Comparison of ENCODE assay signal across 9 cellular contexts in the genomic region with DNA sequence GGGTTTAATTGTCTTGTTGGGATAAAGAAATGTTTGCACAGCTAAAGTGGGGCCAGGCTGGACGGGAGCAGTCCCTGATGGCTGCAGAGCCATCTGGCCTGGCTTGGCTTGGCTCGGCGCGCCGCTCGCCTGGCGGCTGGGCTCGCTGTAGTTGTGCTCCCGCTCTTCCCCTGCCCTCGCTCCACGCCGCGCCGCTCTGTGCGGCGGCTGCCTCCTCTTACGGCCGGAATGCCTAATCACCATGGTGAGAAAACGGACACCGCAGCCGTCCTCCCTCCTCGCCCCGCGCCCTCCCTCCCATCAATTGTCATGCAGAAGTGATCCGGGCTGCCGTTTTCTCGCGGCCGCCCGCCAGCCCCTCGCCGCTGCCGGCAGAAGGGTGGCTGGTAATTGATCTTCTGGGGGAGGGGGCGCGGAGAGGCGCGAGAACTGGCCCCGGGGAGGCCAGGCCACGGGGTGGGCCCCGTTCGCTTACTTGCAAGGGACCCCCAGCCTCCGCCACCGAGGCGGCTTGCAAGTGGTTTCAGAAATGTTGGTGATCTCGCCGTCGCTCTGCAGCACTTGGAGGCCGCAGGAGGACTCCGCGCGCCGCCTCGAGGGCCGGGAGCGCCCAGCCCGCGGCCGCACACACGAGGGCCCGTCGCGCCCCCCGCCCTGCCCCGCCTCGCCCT. TPM values are rescaled to one million over a fixed set of nuclear protein-coding genes. Genes with fewer than 3 reads are reported as not detected.
A peak's percentile ranks its signal among the peaks of the same experiment; 100 is the strongest.
DNase-seq lines count a peak whose midpoint lies in the region; ATAC-seq and TF ChIP-seq lines count a peak whose summit lies in the region.
"Had no signal": no experiment of that assay in that cellular context is flagged by ENCODE, and none has a peak within 500 bp of the region (broad histone marks: within the 10 kb centered on the region; RNA-seq: fewer than 3 reads in every experiment).

No MANE protein-coding gene starts in this region.

- H3K4me1 ChIP-seq in esophagus muscularis mucosa: peaks cover 15 to 21% (median 18%) of the 10 kb centered on the region in 4 donors
- H3K4me1 ChIP-seq: A549 had no signal

- no peaks in the 10 kb centered on the region for H3K36me3 Mint-ChIP-seq in nephron (ENCODE audit: low read depth)

- TF ChIP-seq CTCF in esophagus muscularis mucosa (IDR thresholded peaks at IDR 0.05): no peak
- TF ChIP-seq CTCF in nephron (IDR thresholded peaks at IDR 0.05; ENCODE audit: unreplicated experiment in 3 of 3): no peak

- intact Hi-C loops in esophagus muscularis mucosa (cut with DNase I): no loop called here

- ATAC-seq in GM21619 (IDR thresholded peaks at IDR 0.05; ENCODE audit: unreplicated experiment): no peak
- no peak for ATAC-seq in HG03565 (IDR thresholded peaks at IDR 0.05; ENCODE audit: unreplicated experiment)
- ATAC-seq: A549 had no signal

- no peak for TF ChIP-seq POLR2A in esophagus muscularis mucosa (IDR thresholded peaks at IDR 0.05; ENCODE audit: low read depth)

- H3K27ac Mint-ChIP-seq in nephron: no peak overlapping the region

- no peak for TF ChIP-seq EP300 in esophagus muscularis mucosa (IDR thresholded peaks at IDR 0.05)

- no peaks in the 10 kb centered on the region for H3K9me3 ChIP-seq in esophagus muscularis mucosa
- H3K9me3 ChIP-seq: A549 had no signal

- peak overlapping the region; percentile 26 to 62 (median 59) for H3K4me3 Mint-ChIP-seq in nephron

- peaks cover 6 to 100% (median 74%) of the 10 kb centered on the region in 4 donors for H3K27me3 ChIP-seq in esophagus muscularis mucosa

- no peaks in the 10 kb centered on the region for H3K9me3 Mint-ChIP-seq in nephron

- peaks cover 13% of the 10 kb centered on the region for H3K4me1 Mint-ChIP-seq in nephron

- peak overlapping the region; percentile 42 to 52 (median 42) for H3K4me3 ChIP-seq in esophagus muscularis mucosa
- H3K4me3 ChIP-seq: A549 had no signal

- H3K27me3 Mint-ChIP-seq in nephron (ENCODE audit: low read depth): peaks cover 37% of the 10 kb centered on the region

- WGBS in esophagus muscularis mucosa: 0% methylated on average over 11 of the region's 65 CpGs

- no peaks in the 10 kb centered on the region for H3K36me3 ChIP-seq in esophagus muscularis mucosa

- no peak overlapping the region for H3K27ac ChIP-seq in esophagus muscularis mucosa (replicated peaks in 1 of 4)
- H3K27ac ChIP-seq: A549 had no signal

- DNase-seq in NCI-H187 (lab: John Stamatoyannopoulos, UW) (peak; percentile 26 to 43), NCI-H187 treated with DMSO at 0.1 percent for 48 hours (lab: John Stamatoyannopoulos, UW) (no peak), NCI-H82 (lab: John Stamatoyannopoulos, UW) (peak; percentile 84), esophagus muscularis mucosa (ENCODE audit: extremely low spot score) (no peak), HUDEP-2 (lab: John Stamatoyannopoulos, UW; ENCODE audit: unreplicated experiment in 76 of 76) (no peak)

RNA-seq across cellular contexts. Expression of a gene that starts 12.4 kb away (rescaled TPM):
- total RNA-seq in esophagus muscularis mucosa: 100 to 1,000 TPM; 112 to 157 (median 126) TPM

Comparison
In these comparisons a context has a peak if more than half of its experiments do, and no peak if none do; other contexts are left out.
1. DNase-seq: peak in NCI-H187 (2 of 2) and NCI-H82 (single experiment); none in NCI-H187 treated with DMSO at 0.1 percent for 48 hours (single experiment), esophagus muscularis mucosa (single experiment) and HUDEP-2 (0 of 76).